Comparison of ENCODE assay signal across 8 cellular contexts in the genomic region with DNA sequence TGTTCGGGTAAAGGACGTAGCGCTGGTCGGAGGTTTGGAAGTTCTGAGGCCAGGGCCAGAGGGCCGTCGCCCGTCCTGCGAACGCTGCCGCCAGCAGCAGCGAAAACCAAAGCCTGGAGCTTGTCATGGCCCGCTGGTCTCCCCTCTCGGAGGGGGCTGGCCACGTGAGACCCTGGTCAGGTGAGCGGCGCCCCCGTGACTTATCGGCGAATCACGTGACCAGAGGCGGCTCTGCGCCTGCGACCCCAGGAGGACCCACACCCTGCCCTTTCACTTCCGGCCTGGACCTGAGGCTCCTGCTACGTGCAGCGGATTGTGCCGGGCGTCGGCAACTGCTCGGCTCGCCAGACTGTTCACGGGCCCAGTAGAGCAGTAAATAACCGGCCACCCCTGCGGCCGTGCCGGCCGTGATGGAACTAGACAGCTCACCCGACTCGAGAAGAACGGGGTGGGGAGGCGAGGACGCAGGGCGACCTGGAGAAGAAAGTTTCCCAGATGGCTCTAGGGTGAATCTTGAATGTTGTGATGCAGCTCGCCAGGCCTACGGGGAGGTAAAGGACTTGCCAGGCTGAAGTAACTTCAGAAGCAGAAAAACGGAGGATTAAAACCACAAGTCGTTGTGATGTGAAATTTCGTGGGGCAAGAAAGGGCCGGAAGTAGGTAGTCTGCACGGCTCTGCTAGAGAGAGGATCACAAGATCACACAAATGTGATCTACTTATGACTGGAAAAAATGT.
DNase-seq lines count a peak whose midpoint lies in the region; ATAC-seq, FAIRE-seq and TF ChIP-seq lines count a peak whose summit lies in the region.

Gene HEXA, minus strand, starts transcription at position 169 of the 736 bp plus-strand sequence. Its CDS starts 42 bp downstream, at position 127.

- peaks cover 3% of the 10 kb centered on the region for H3K36me3 ChIP-seq in OCI-LY3 (replicated peaks; ENCODE audit: low read depth, low read length)

- H3K9me3 ChIP-seq in OCI-LY3 (ENCODE audit: insufficient read depth, low read length), result no peaks in the 10 kb centered on the region

- peak; percentile 82 for ATAC-seq in GM21526 (IDR thresholded peaks at IDR 0.05; ENCODE audit: low FRiP score, unreplicated experiment)

- peaks cover 9% of the 10 kb centered on the region; the same call in 1 of the 2 replicates for H4K20me1 ChIP-seq in OCI-LY3 (ENCODE audit: insufficient read depth, low read length)

- H2AFZ ChIP-seq in OCI-LY3 (ENCODE audit: low read depth, low read length), result peak within 1 kb of the TSS; percentile 91

- H3K4me2 ChIP-seq in OCI-LY3 (ENCODE audit: low read length), result peak within 1 kb of the TSS; percentile 85

- H3K4me1 ChIP-seq in OCI-LY3 (ENCODE audit: low read length), result peaks cover 21% of the 10 kb centered on the region

- peaks cover 56% of the 10 kb centered on the region for H3K79me2 ChIP-seq in OCI-LY3 (ENCODE audit: low read length)

- H3K27ac ChIP-seq in OCI-LY3 (ENCODE audit: low read length), result peak within 1 kb of the TSS; percentile 66

- peak within 1 kb of the TSS; percentile 81 for H3K9ac ChIP-seq in OCI-LY3 (ENCODE audit: low read length)

- TF ChIP-seq CTCF in D721Med (IDR thresholded peaks at IDR 0.05; ENCODE audit: insufficient read depth, missing control alignments), result no peak
- TF ChIP-seq CTCF in OCI-LY3 (IDR thresholded peaks at IDR 0.05; ENCODE audit: low read depth, low read length), result no peak

- DNase-seq in D721Med (ENCODE audit: insufficient read length, low spot score), result peak; percentile 88
- DNase-seq in HuH-7.5 (ENCODE audit: low spot score), result peak; percentile 95
- peak; percentile 92 for DNase-seq in activated T-cell treated with anti-CD3 and anti-CD28 coated beads for 1 hour (ENCODE audit: low read depth)
- DNase-seq in epidermal melanocyte (ENCODE audit: insufficient read length, low spot score), result peak; percentile 73
- peak; percentile 85 for DNase-seq in middle frontal gyrus (ENCODE audit: extremely low spot score, low spot score)
- DNase-seq in stimulated activated CD8-positive, alpha-beta memory T cell treated with anti-CD3 and anti-CD28 coated beads, Interleukin-2, amount 100 ng/mL, for 1 hour (ENCODE audit: low read depth in 2 of 2), result peak; percentile 91 to 94

- peak within 1 kb of the TSS; percentile 86 for H3K4me3 ChIP-seq in OCI-LY3 (ENCODE audit: low read length)

- no peak for FAIRE-seq in D721Med (lab: Jason Lieb, UNC)

- no peaks in the 10 kb centered on the region for H3K27me3 ChIP-seq in OCI-LY3 (ENCODE audit: low read depth, low read length)

Comparison
In these comparisons a context has a peak if more than half of its experiments do, and no peak if none do; other contexts are left out.
1. Peak in every context shown above with its lines: DNase-seq, ATAC-seq, H3K4me3 ChIP-seq and H3K27ac ChIP-seq.